Comparison of ENCODE assay signal across 18 cellular contexts in genomic region chr10:24811906-24812305, GRCh38.
DNase-seq lines count a peak whose midpoint lies in the region; ATAC-seq lines count a peak whose summit lies in the region.
"Had no signal": no experiment of that assay in that cellular context is flagged by ENCODE, and none has a peak within 500 bp of the region (broad histone marks: within the 10 kb centered on the region; RNA-seq: fewer than 3 reads in every experiment).

No MANE protein-coding gene starts in this region.

- H3K27ac ChIP-seq in layer of hippocampus (ENCODE audit: low read depth, low read length): peak overlapping the region; percentile 95
- H3K27ac ChIP-seq: colonic mucosa had no signal

- no peaks in the 10 kb centered on the region for H3K27me3 Mint-ChIP-seq in effector memory CD8-positive, alpha-beta T cell
- no peaks in the 10 kb centered on the region for H3K27me3 Mint-ChIP-seq in activated CD4-positive, alpha-beta T cell treated with anti-CD3 and anti-CD28 coated beads, Interleukin-2, amount 10 ng/mL, durations not matched to agents 24 days and 14 days
- H3K27me3 Mint-ChIP-seq: activated CD4-positive, alpha-beta T cell treated with anti-CD3 and anti-CD28 coated beads for 36 hours; activated naive CD8-positive, alpha-beta T cell treated with anti-CD3 and anti-CD28 coated beads for 36 hours had no signal

- no peaks in the 10 kb centered on the region for H3K9me3 Mint-ChIP-seq in effector memory CD8-positive, alpha-beta T cell
- no peaks in the 10 kb centered on the region for H3K9me3 Mint-ChIP-seq in activated CD4-positive, alpha-beta T cell treated with anti-CD3 and anti-CD28 coated beads, Interleukin-2, amount 10 ng/mL, durations not matched to agents 24 days and 14 days
- H3K9me3 Mint-ChIP-seq: activated naive CD8-positive, alpha-beta T cell treated with anti-CD3 and anti-CD28 coated beads for 36 hours; memory B cell; T-helper 1 cell treated with Interleukin-12 subunit alpha and Interleukin-12 subunit beta and Interleukin-4 antibody, amounts not matched to agents 30 μg/mL and 1 μg/mL, for 36 hours had no signal

- in situ Hi-C loops in SK-MEL-5 (cut with HindIII; ENCODE audit: low pct_unique_long_range_greater_than_20kb, low sequenced_read_pairs): no loop called here

- no peak overlapping the region for H3K27ac Mint-ChIP-seq in effector memory CD8-positive, alpha-beta T cell
- H3K27ac Mint-ChIP-seq in activated CD4-positive, alpha-beta T cell treated with anti-CD3 and anti-CD28 coated beads, Interleukin-2, amount 10 ng/mL, durations not matched to agents 24 days and 14 days: no peak overlapping the region
- H3K27ac Mint-ChIP-seq: activated CD4-positive, alpha-beta T cell treated with anti-CD3 and anti-CD28 coated beads for 36 hours; activated naive CD8-positive, alpha-beta T cell treated with anti-CD3 and anti-CD28 coated beads for 36 hours; memory B cell; T-helper 1 cell treated with Interleukin-12 subunit alpha and Interleukin-12 subunit beta and Interleukin-4 antibody, amounts not matched to agents 30 μg/mL and 1 μg/mL, for 36 hours had no signal

- intact Hi-C loops in sciatic nerve (cut with DNase I): no loop called here
- intact Hi-C loops in activated CD4-positive, alpha-beta T cell treated with anti-CD3 and anti-CD28 coated beads, Interleukin-2, amount 10 ng/mL, durations not matched to agents 24 days and 14 days (cut with micrococcal nuclease): no loop called here

- H3K4me1 Mint-ChIP-seq in effector memory CD8-positive, alpha-beta T cell (ENCODE audit: low read depth in 2 of 2): no peaks in the 10 kb centered on the region
- H3K4me1 Mint-ChIP-seq in activated CD4-positive, alpha-beta T cell treated with anti-CD3 and anti-CD28 coated beads, Interleukin-2, amount 10 ng/mL, durations not matched to agents 24 days and 14 days: peaks cover 5% of the 10 kb centered on the region
- H3K4me1 Mint-ChIP-seq: memory B cell had no signal

- no peaks in the 10 kb centered on the region for H3K27me3 ChIP-seq in layer of hippocampus (ENCODE audit: control insufficient read depth, insufficient read depth, low read length)
- H3K27me3 ChIP-seq: BE2C, colonic mucosa had no signal

- peak; percentile 59 for DNase-seq in SK-MEL-5 (ENCODE audit: low read depth, low spot score)
- DNase-seq in dermis microvascular lymphatic vessel endothelial cell (ENCODE audit: low read depth in 2 of 2): peak; percentile 75 to 84
- DNase-seq in sciatic nerve (ENCODE audit: low spot score): peak; percentile 67
- DNase-seq in effector memory CD8-positive, alpha-beta T cell: no peak
- DNase-seq in activated CD4-positive, alpha-beta T cell treated with anti-CD3 and anti-CD28 coated beads, Interleukin-2, amount 10 ng/mL, durations not matched to agents 24 days and 14 days: no peak
- DNase-seq in activated CD8-positive, alpha-beta memory T cell treated with anti-CD3 and anti-CD28 coated beads, Interleukin-2, amount 50 U/mL, for 48 hours: no peak
- DNase-seq: activated CD4-positive, alpha-beta T cell treated with anti-CD3 and anti-CD28 coated beads for 36 hours; activated naive CD8-positive, alpha-beta T cell treated with anti-CD3 and anti-CD28 coated beads for 36 hours; activated T-cell treated with anti-CD3 and anti-CD28 coated beads for 4 hours; BE2C; colonic mucosa; NCI-H1930; NCI-H748 treated with DMSO at 0.1 percent for 48 hours; stimulated activated CD8-positive, alpha-beta memory T cell treated with anti-CD3 and anti-CD28 coated beads, Interleukin-4, amount 100 ng/mL, for 48 hours had no signal

- ATAC-seq in sciatic nerve (peak; percentile 96), GM18867 (IDR thresholded peaks at IDR 0.05; ENCODE audit: unreplicated experiment) (no peak)
- no peak for ATAC-seq in effector memory CD8-positive, alpha-beta T cell (replicated peaks)
- ATAC-seq: activated CD4-positive, alpha-beta T cell treated with anti-CD3 and anti-CD28 coated beads for 36 hours had no signal

- no peaks in the 10 kb centered on the region for H3K36me3 Mint-ChIP-seq in effector memory CD8-positive, alpha-beta T cell (ENCODE audit: insufficient read depth)
- H3K36me3 Mint-ChIP-seq in activated CD4-positive, alpha-beta T cell treated with anti-CD3 and anti-CD28 coated beads, Interleukin-2, amount 10 ng/mL, durations not matched to agents 24 days and 14 days (ENCODE audit: low read depth): no peaks in the 10 kb centered on the region
- H3K36me3 Mint-ChIP-seq: activated naive CD8-positive, alpha-beta T cell treated with anti-CD3 and anti-CD28 coated beads for 36 hours; memory B cell had no signal

- no peak overlapping the region for H3K4me3 Mint-ChIP-seq in effector memory CD8-positive, alpha-beta T cell
- H3K4me3 Mint-ChIP-seq in activated CD4-positive, alpha-beta T cell treated with anti-CD3 and anti-CD28 coated beads, Interleukin-2, amount 10 ng/mL, durations not matched to agents 24 days and 14 days: no peak overlapping the region
- H3K4me3 Mint-ChIP-seq: activated CD4-positive, alpha-beta T cell treated with anti-CD3 and anti-CD28 coated beads for 36 hours; activated naive CD8-positive, alpha-beta T cell treated with anti-CD3 and anti-CD28 coated beads for 36 hours; memory B cell; T-helper 1 cell treated with Interleukin-12 subunit alpha and Interleukin-12 subunit beta and Interleukin-4 antibody, amounts not matched to agents 30 μg/mL and 1 μg/mL, for 36 hours had no signal

Comparison
In these comparisons a context has a peak if more than half of its experiments do, and no peak if none do; other contexts are left out.
1. DNase-seq: peak in SK-MEL-5 (single experiment), dermis microvascular lymphatic vessel endothelial cell (2 of 2) and sciatic nerve (single experiment); none in effector memory CD8-positive, alpha-beta T cell (0 of 3), activated CD4-positive, alpha-beta T cell treated with anti-CD3 and anti-CD28 coated beads, Interleukin-2, amount 10 ng/mL, durations not matched to agents 24 days and 14 days (single experiment) and activated CD8-positive, alpha-beta memory T cell treated with anti-CD3 and anti-CD28 coated beads, Interleukin-2, amount 50 U/mL, for 48 hours (single experiment).